Comparison of ENCODE assay signal across 21 cellular contexts in genomic region chr11:18379201-18379600, GRCh38. TPM values are rescaled to one million over a fixed set of nuclear protein-coding genes. Genes with fewer than 3 reads are reported as not detected.
DNase-seq lines count a peak whose midpoint lies in the region; ATAC-seq and TF ChIP-seq lines count a peak whose summit lies in the region.
"Had no signal": no experiment of that assay in that cellular context is flagged by ENCODE, and none has a peak within 500 bp of the region (broad histone marks: within the 10 kb centered on the region; RNA-seq: fewer than 3 reads in every experiment).

No MANE protein-coding gene starts in this region.

- no peak for TF ChIP-seq RAD21 in SK-N-SH (IDR thresholded peaks at IDR 0.05; ENCODE audit: low read length)

- no peak for TF ChIP-seq CTCF in GM23338 (conservative IDR thresholded peaks at IDR 0.05; ENCODE audit: low read depth in 2 of 2)
- no peak for TF ChIP-seq CTCF in SK-N-SH (IDR thresholded peaks at IDR 0.05)

- intact Hi-C loops in naive thymus-derived CD4-positive, alpha-beta T cell (cut with micrococcal nuclease): no loop called here

- no peaks in the 10 kb centered on the region for H3F3A ChIP-seq in GM23338 (replicated peaks; ENCODE audit: low read depth)
- peaks cover 16% of the 10 kb centered on the region for H3F3A ChIP-seq in SK-N-SH (replicated peaks; ENCODE audit: insufficient read depth)

- 50% methylated on average over 2 of the region's 2 CpGs for WGBS in SK-N-SH (ENCODE audit: low lambda C conversion rate)

- no peaks in the 10 kb centered on the region; the same call in 2 of the 3 replicates for H3K4me1 Mint-ChIP-seq in GM23338
- peaks cover 13 to 20% (median 17%) of the 10 kb centered on the region in 7 donors for H3K4me1 Mint-ChIP-seq in naive thymus-derived CD4-positive, alpha-beta T cell

- H3K9me2 ChIP-seq in GM23338 (ENCODE audit: insufficient read depth) (no peaks in the 10 kb centered on the region), SK-N-SH (no peaks in the 10 kb centered on the region)

- peak overlapping the region in 10 of 11 experiments; percentile 5 to 90 (median 63); a peak in 17 of 22 replicates for H3K4me2 ChIP-seq in BLaER1 treated with 17β-estradiol and CSF1 and Interleukin-3, amounts not matched to agents 10 nM and 100 nM
- H3K4me2 ChIP-seq in GM23338 (no peak overlapping the region), SK-N-SH (no peak overlapping the region)
- H3K4me2 ChIP-seq: A549 had no signal

- no peaks in the 10 kb centered on the region for H3K36me3 ChIP-seq in BLaER1 treated with 17β-estradiol and CSF1 and Interleukin-3, amounts not matched to agents 10 nM and 100 nM
- H3K36me3 ChIP-seq in GM23338 (ENCODE audit: insufficient read depth) (no peaks in the 10 kb centered on the region), SK-N-SH (replicated peaks in 1 of 2; ENCODE audit: control insufficient read depth in 1 of 2, insufficient read depth in 2 of 2, low read length in 1 of 2) (no peaks in the 10 kb centered on the region)
- no peaks in the 10 kb centered on the region for H3K36me3 ChIP-seq in naive thymus-derived CD4-positive, alpha-beta T cell (ENCODE audit: control insufficient read depth in 2 of 3, insufficient read depth in 3 of 3, low read length in 3 of 3)

- no peaks in the 10 kb centered on the region for H3K9me3 Mint-ChIP-seq in GM23338
- H3K9me3 Mint-ChIP-seq in naive thymus-derived CD4-positive, alpha-beta T cell: no peaks in the 10 kb centered on the region
- H3K9me3 Mint-ChIP-seq: T-cell had no signal

- TF ChIP-seq EP300 in SK-N-SH (IDR thresholded peaks at IDR 0.05; ENCODE audit: borderline replicate concordance in 1 of 2, low read depth in 1 of 2, low read length in 1 of 2): no peak

- H3K27ac ChIP-seq in BLaER1 treated with 17β-estradiol and CSF1 and Interleukin-3, amounts not matched to agents 10 nM and 100 nM: peak overlapping the region in 7 of 11 experiments; percentile 24 to 53 (median 46); a peak in 10 of 22 replicates
- H3K27ac ChIP-seq in GM23338 (ENCODE audit: low read depth): no peak overlapping the region
- peak overlapping the region; percentile 35 for H3K27ac ChIP-seq in naive thymus-derived CD4-positive, alpha-beta T cell (ENCODE audit: low read depth, low read length)
- no peak overlapping the region for H3K27ac ChIP-seq in SK-N-SH (ENCODE audit: low read depth in 2 of 2, low read length in 1 of 2)
- H3K27ac ChIP-seq: C4-2B had no signal

- H3K9me3 ChIP-seq in BLaER1 treated with 17β-estradiol and CSF1 and Interleukin-3, amounts not matched to agents 10 nM and 100 nM (replicated peaks in 1 of 11): no peaks in the 10 kb centered on the region
- no peaks in the 10 kb centered on the region for H3K9me3 ChIP-seq in naive thymus-derived CD4-positive, alpha-beta T cell (ENCODE audit: control insufficient read depth in 2 of 3, low read length in 3 of 3)
- no peaks in the 10 kb centered on the region for H3K9me3 ChIP-seq in SK-N-SH
- H3K9me3 ChIP-seq: A549 had no signal

- H2AFZ ChIP-seq in GM23338 (peak overlapping the region; percentile 74; the same call in 1 of the 2 replicates), SK-N-SH (ENCODE audit: low read depth) (no peak overlapping the region)

- H3K4me1 ChIP-seq in BLaER1 treated with 17β-estradiol and CSF1 and Interleukin-3, amounts not matched to agents 10 nM and 100 nM: peaks cover 44 to 72% (median 61%) of the 10 kb centered on the region in 10 experiments
- H3K4me1 ChIP-seq in GM23338 (ENCODE audit: insufficient read depth): no peaks in the 10 kb centered on the region
- H3K4me1 ChIP-seq in naive thymus-derived CD4-positive, alpha-beta T cell (ENCODE audit: control insufficient read depth in 2 of 2, insufficient read depth in 2 of 2, low read length in 2 of 2): peaks cover 14% of the 10 kb centered on the region in 2 donors
- H3K4me1 ChIP-seq in SK-N-SH (ENCODE audit: control insufficient read depth in 1 of 2, insufficient read depth in 2 of 2, low read depth in 1 of 2, low read length in 1 of 2): peaks cover 16 to 17% of the 10 kb centered on the region in 2 experiments

- H3K27me3 Mint-ChIP-seq in GM23338 (ENCODE audit: insufficient read depth, low read depth, poor library complexity): peaks cover 2% of the 10 kb centered on the region
- H3K27me3 Mint-ChIP-seq in naive thymus-derived CD4-positive, alpha-beta T cell: no peaks in the 10 kb centered on the region
- H3K27me3 Mint-ChIP-seq: T-cell had no signal

- peak overlapping the region in 5 of 11 experiments; percentile 22 to 33 (median 31); a peak in 5 of 22 replicates for H3K9ac ChIP-seq in BLaER1 treated with 17β-estradiol and CSF1 and Interleukin-3, amounts not matched to agents 10 nM and 100 nM
- no peak overlapping the region for H3K9ac ChIP-seq in SK-N-SH

- DNase-seq in GM23338 (ENCODE audit: low spot score) (no peak), astrocyte of the hippocampus (ENCODE audit: low read depth, low spot score) (peak; percentile 52), middle frontal gyrus (ENCODE audit: extremely low spot score, low spot score) (no peak), SK-N-SH (no peak), iPS-NIHi11 (ENCODE audit: low spot score) (no peak), KG1 (lab: John Stamatoyannopoulos, UW) (no peak)
- DNase-seq in naive thymus-derived CD4-positive, alpha-beta T cell: no peak
- DNase-seq: DND-41, GDM1, KBM-7, NCI-H1694 treated with DMSO at 0.1 percent for 48 hours, NCI-H446 treated with DMSO at 0.1 percent for 48 hours, OCI-M1, SHP77 treated with DMSO at 0.1 percent for 48 hours, T-cell had no signal

- POLR2A ChIA-PET in naive thymus-derived CD4-positive, alpha-beta T cell (lab: Charles Lee): interaction anchor here (0.6 to 1.1 kb wide), 4 partner anchors 15 to 253 kb away, joined by 3 to 4 read pairs (median 3); partner anchors contain the start of gene LDHA
- POLR2A ChIA-PET in SK-N-SH (lab: Yijun Ruan, JAX): no interaction called here

- peak; percentile 27; the same call in 1 of the 3 replicates for ATAC-seq in GM23338
- no peak for ATAC-seq in naive thymus-derived CD4-positive, alpha-beta T cell
- ATAC-seq: A549, HCT116, SK-N-SH treated with all-trans-retinoic acid at 6 μM for 48 hours, T-cell had no signal

- H3K36me3 Mint-ChIP-seq in GM23338 (ENCODE audit: low read depth): no peaks in the 10 kb centered on the region
- peaks cover 0 to 2% (median 0%) of the 10 kb centered on the region in 5 donors for H3K36me3 Mint-ChIP-seq in naive thymus-derived CD4-positive, alpha-beta T cell
- H3K36me3 Mint-ChIP-seq: T-cell had no signal

- H4K20me1 ChIP-seq in BLaER1 treated with 17β-estradiol and CSF1 and Interleukin-3, amounts not matched to agents 10 nM and 100 nM: no peaks in the 10 kb centered on the region
- H4K20me1 ChIP-seq in GM23338 (replicated peaks; ENCODE audit: insufficient read depth) (no peaks in the 10 kb centered on the region), SK-N-SH (ENCODE audit: insufficient read depth) (no peaks in the 10 kb centered on the region)

- CTCF ChIA-PET in naive thymus-derived CD4-positive, alpha-beta T cell (lab: Charles Lee): interaction anchor here (0.5 kb wide), 1 partner anchor 9 kb away, joined by 5 read pairs; no protein-coding TSS in a partner anchor
- CTCF ChIA-PET in SK-N-SH (lab: Yijun Ruan, JAX): interaction anchor here (0.6 kb wide), 1 partner anchor 288 kb away, joined by 3 read pairs; no protein-coding TSS in a partner anchor

- H3K4me3 ChIP-seq in BLaER1 treated with 17β-estradiol and CSF1 and Interleukin-3, amounts not matched to agents 10 nM and 100 nM: no peak overlapping the region
- H3K4me3 ChIP-seq in GM23338 (no peak overlapping the region), SK-N-SH (ENCODE audit: low read depth in 2 of 2, low read length in 1 of 2) (no peak overlapping the region)
- no peak overlapping the region for H3K4me3 ChIP-seq in naive thymus-derived CD4-positive, alpha-beta T cell (ENCODE audit: low read length)
- H3K4me3 ChIP-seq: A549 had no signal

- no peak overlapping the region for H3K27ac Mint-ChIP-seq in GM23338
- H3K27ac Mint-ChIP-seq in naive thymus-derived CD4-positive, alpha-beta T cell: peak overlapping the region in 4 of 9 donors; percentile 52 to 72 (median 58)

- no peak overlapping the region for H3K4me3 Mint-ChIP-seq in GM23338
- no peak overlapping the region for H3K4me3 Mint-ChIP-seq in naive thymus-derived CD4-positive, alpha-beta T cell
- H3K4me3 Mint-ChIP-seq: T-cell had no signal

- no peaks in the 10 kb centered on the region for H3K27me3 ChIP-seq in BLaER1 treated with 17β-estradiol and CSF1 and Interleukin-3, amounts not matched to agents 10 nM and 100 nM
- H3K27me3 ChIP-seq in GM23338 (ENCODE audit: insufficient read depth) (no peaks in the 10 kb centered on the region), SK-N-SH (ENCODE audit: insufficient read depth) (no peaks in the 10 kb centered on the region)
- H3K27me3 ChIP-seq in naive thymus-derived CD4-positive, alpha-beta T cell (ENCODE audit: control insufficient read depth in 2 of 2, insufficient read depth in 2 of 2, low read length in 2 of 2): no peaks in the 10 kb centered on the region

- H3K79me2 ChIP-seq in GM23338 (replicated peaks; ENCODE audit: insufficient read depth) (no peaks in the 10 kb centered on the region), SK-N-SH (ENCODE audit: insufficient read depth) (no peaks in the 10 kb centered on the region)

RNA-seq across cellular contexts. Expression of gene LDHA, which starts 15.2 kb away (rescaled TPM):
- total RNA-seq in GM23338 (2014; rRNA removed; shearing (Covaris generic)): 432 and 447 TPM in 2 replicates
- polyA plus RNA-seq in GM23338 (2016; fragmentation: Nextera tagmentation; extraction: Ambion mirVana) (428 and 467 TPM in 2 replicates), SK-N-SH (2012; rRNA removed) (524 and 592 TPM in 2 replicates)
- total RNA-seq in naive thymus-derived CD4-positive, alpha-beta T cell: 1,000 to 10,000 TPM in 1 of 5 experiments, 100 to 1,000 TPM in 2, 10 to 100 TPM in 2; 89.5 to 1,229 (median 211) TPM
- polyA plus RNA-seq in naive thymus-derived CD4-positive, alpha-beta T cell: 100 to 1,000 TPM; 321 to 353 TPM
- polyA plus RNA-seq in SK-N-SH (2012; cell fraction: cytosol; rRNA removed): 748 and 889 TPM in 2 replicates
- 144 and 332 TPM in 2 replicates for polyA plus RNA-seq in SK-N-SH (2012; cell fraction: nucleus; rRNA removed)

RNA-seq across cellular contexts. Expression of gene LDHC, which starts 32.9 kb away (rescaled TPM):
- total RNA-seq in GM23338 (2014; rRNA removed; shearing (Covaris generic)): 0.24 TPM in 1 of 2 replicates, not detected in the other
- polyA plus RNA-seq in GM23338 (2016; fragmentation: Nextera tagmentation; extraction: Ambion mirVana): 0.23 TPM in 1 of 2 replicates, not detected in the other
- not detected for total RNA-seq in naive thymus-derived CD4-positive, alpha-beta T cell
- 1 to 10 TPM in 1 of 2 donors, not detected in 1; 3.6 TPM for polyA plus RNA-seq in naive thymus-derived CD4-positive, alpha-beta T cell
- polyA plus RNA-seq in SK-N-SH (2012; rRNA removed): not detected in 2 replicates
- 0.08 and 0.09 TPM in 2 replicates for polyA plus RNA-seq in SK-N-SH (2012; cell fraction: cytosol; rRNA removed)
- polyA plus RNA-seq in SK-N-SH (2012; cell fraction: nucleus; rRNA removed): 0.04 TPM in 1 of 2 replicates, not detected in the other
- total RNA-seq: RPMI7951 had no signal

RNA-seq across cellular contexts. Expression of gene GTF2H1, which starts 56.8 kb away (rescaled TPM):
- 31.6 and 43.6 TPM in 2 replicates for total RNA-seq in GM23338 (2014; rRNA removed; shearing (Covaris generic))
- polyA plus RNA-seq in GM23338 (2016; fragmentation: Nextera tagmentation; extraction: Ambion mirVana) (12.0 and 16.5 TPM in 2 replicates), SK-N-SH (2012; rRNA removed) (31.2 and 40.4 TPM in 2 replicates)
- 10 to 100 TPM; 26.3 to 63.2 (median 59.0) TPM for total RNA-seq in naive thymus-derived CD4-positive, alpha-beta T cell
- polyA plus RNA-seq in naive thymus-derived CD4-positive, alpha-beta T cell: 10 to 100 TPM; 39.3 to 43.2 TPM
- polyA plus RNA-seq in SK-N-SH (2012; cell fraction: cytosol; rRNA removed): 44.9 and 45.3 TPM in 2 replicates
- 61.5 and 64.3 TPM in 2 replicates for polyA plus RNA-seq in SK-N-SH (2012; cell fraction: nucleus; rRNA removed)

RNA-seq across cellular contexts. Expression of gene HPS5, which starts 57.3 kb away (rescaled TPM):
- 16.2 and 18.6 TPM in 2 replicates for total RNA-seq in GM23338 (2014; rRNA removed; shearing (Covaris generic))
- polyA plus RNA-seq in GM23338 (2016; fragmentation: Nextera tagmentation; extraction: Ambion mirVana) (9.4 and 11.5 TPM in 2 replicates), SK-N-SH (2012; rRNA removed) (8.2 and 10.8 TPM in 2 replicates)
- total RNA-seq in naive thymus-derived CD4-positive, alpha-beta T cell: 10 to 100 TPM; 13.0 to 22.3 (median 16.6) TPM
- 10 to 100 TPM; 13.2 to 15.6 TPM for polyA plus RNA-seq in naive thymus-derived CD4-positive, alpha-beta T cell
- polyA plus RNA-seq in SK-N-SH (2012; cell fraction: cytosol; rRNA removed): 11.4 and 11.9 TPM in 2 replicates
- 9.3 and 13.5 TPM in 2 replicates for polyA plus RNA-seq in SK-N-SH (2012; cell fraction: nucleus; rRNA removed)

Comparison
In these comparisons a context has a peak if more than half of its experiments do, and no peak if none do; other contexts are left out.
1. H3K27ac ChIP-seq: peak in BLaER1 treated with 17β-estradiol and CSF1 and Interleukin-3, amounts not matched to agents 10 nM and 100 nM (7 of 11) and naive thymus-derived CD4-positive, alpha-beta T cell (single experiment); none in GM23338 (single experiment) and SK-N-SH (0 of 2).
2. H3K4me2 ChIP-seq: peak in BLaER1 treated with 17β-estradiol and CSF1 and Interleukin-3, amounts not matched to agents 10 nM and 100 nM (10 of 11); none in GM23338 (single experiment) and SK-N-SH (single experiment).